ENCODE assay signal across 8 cellular contexts in genomic region chr2:84919885-84920580, GRCh38. TPM values are rescaled to one million over a fixed set of nuclear protein-coding genes. Genes with fewer than 3 reads are reported as not detected.
DNase-seq lines count a peak whose midpoint lies in the region; ATAC-seq and TF ChIP-seq lines count a peak whose summit lies in the region.

No MANE protein-coding gene starts in this region.

- TF ChIP-seq POLR2A in right lobe of liver (IDR thresholded peaks at IDR 0.05), result no peak

- H3K4me1 ChIP-seq in PC-3 (ENCODE audit: insufficient read depth, low read length), result peaks cover 21% of the 10 kb centered on the region
- H3K4me1 ChIP-seq in right lobe of liver, result no peaks in the 10 kb centered on the region

- peaks cover 6% of the 10 kb centered on the region for H3F3A ChIP-seq in PC-3 (ENCODE audit: low read length, unreplicated experiment)

- peak; percentile 41 for DNase-seq in stimulated activated CD4-positive, alpha-beta T cell treated with anti-CD3 and anti-CD28 coated beads, Interleukin-12 subunit alpha, Interleukin-12 subunit beta, amount 100 ng/mL, for 4 hours
- DNase-seq in stimulated activated CD4-positive, alpha-beta T cell treated with anti-CD3 and anti-CD28 coated beads, Interleukin-2, amount 100 ng/mL, for 48 hours, result no peak
- peak; percentile 97 for DNase-seq in PC-3
- peak; percentile 97 for DNase-seq in brain microvascular endothelial cell
- peak in 1 of 3 donors; percentile 37 for DNase-seq in right lobe of liver
- DNase-seq in stromal cell of bone marrow (ENCODE audit: low read depth), result peak; percentile 96
- DNase-seq in WERI-Rb-1, result no peak

- TF ChIP-seq CTCF in PC-3 (conservative IDR thresholded peaks at IDR 0.05; ENCODE audit: low read depth, low read length) (no peak), brain microvascular endothelial cell (IDR thresholded peaks at IDR 0.05; ENCODE audit: low read depth, low read length, missing control alignments) (no peak), right lobe of liver (IDR thresholded peaks at IDR 0.05) (no peak), WERI-Rb-1 (IDR thresholded peaks at IDR 0.05; ENCODE audit: low read depth, low read length) (no peak)

- H3K27ac ChIP-seq in PC-3 (ENCODE audit: low read length), result peak overlapping the region; percentile 94
- H3K27ac ChIP-seq in brain microvascular endothelial cell, result peak overlapping the region; percentile 99
- H3K27ac ChIP-seq in right lobe of liver, result peak overlapping the region in 1 of 3 donors; percentile 58
- no peak overlapping the region for H3K27ac ChIP-seq in WERI-Rb-1

- H3K4me2 ChIP-seq in PC-3 (ENCODE audit: low read length), result peak overlapping the region; percentile 81

- BruUV-seq in PC-3 (replicated peaks; lab: Mats Ljungman, UMichigan), result TSS peak; percentile 99

- POLR2A ChIA-PET in PC-3 (lab: Charles Lee; ENCODE audit: unreplicated experiment), result interaction anchor here (0.5 to 1.6 kb wide), 6 partner anchors 13 to 461 kb away, joined by 3 to 15 read pairs (median 6); partner anchors contain the start of genes SUCLG1 and TMSB10

- H3K27me3 ChIP-seq in PC-3 (ENCODE audit: low read length), result no peaks in the 10 kb centered on the region
- no peaks in the 10 kb centered on the region for H3K27me3 ChIP-seq in brain microvascular endothelial cell (replicated peaks)
- H3K27me3 ChIP-seq in right lobe of liver, result no peaks in the 10 kb centered on the region
- no peaks in the 10 kb centered on the region for H3K27me3 ChIP-seq in WERI-Rb-1 (ENCODE audit: insufficient read depth, low read depth, severe bottlenecking)

- no peaks in the 10 kb centered on the region for H3K9me2 ChIP-seq in PC-3 (replicated peaks; ENCODE audit: low read length)

- H3K9ac ChIP-seq in PC-3 (ENCODE audit: low read length), result peak overlapping the region; percentile 58

- WGBS in right lobe of liver (ENCODE audit: insufficient coverage, low coverage, low lambda C conversion rate, missing lambda C conversion rate), result 28% methylated on average over 7 of the region's 7 CpGs

- CTCF ChIA-PET in PC-3 (lab: Charles Lee), result interaction anchor here (1.0 kb wide), 1 partner anchor 26 kb away, joined by 3 read pairs; no protein-coding TSS in a partner anchor

- H3K79me2 ChIP-seq in PC-3 (ENCODE audit: low read length), result no peaks in the 10 kb centered on the region

- H3K9me3 ChIP-seq in PC-3 (ENCODE audit: low read length), result no peaks in the 10 kb centered on the region
- no peaks in the 10 kb centered on the region for H3K9me3 ChIP-seq in right lobe of liver
- no peaks in the 10 kb centered on the region for H3K9me3 ChIP-seq in WERI-Rb-1 (ENCODE audit: severe bottlenecking)

- H2AFZ ChIP-seq in PC-3 (ENCODE audit: low read length), result peak overlapping the region; percentile 86

- intact Hi-C loops in PC-3 (cut with micrococcal nuclease), result no loop called here
- intact Hi-C loops in right lobe of liver (cut with DNase I), result no loop called here

- ATAC-seq in HG02884 (IDR thresholded peaks at IDR 0.05; ENCODE audit: unreplicated experiment) (peak; percentile 46), PC-3 (peak; percentile 97), right lobe of liver (peak; percentile 65 to 96 (median 79))

- in situ Hi-C loops in brain microvascular endothelial cell (cut with HindIII; ENCODE audit: low pct_ligation_motif_present, low sequenced_read_pairs), result no loop called here

- no peaks in the 10 kb centered on the region for H3K36me3 ChIP-seq in PC-3 (ENCODE audit: low read depth, low read length)
- no peaks in the 10 kb centered on the region for H3K36me3 ChIP-seq in brain microvascular endothelial cell (replicated peaks)
- H3K36me3 ChIP-seq in right lobe of liver, result no peaks in the 10 kb centered on the region
- no peaks in the 10 kb centered on the region for H3K36me3 ChIP-seq in WERI-Rb-1

- H3K4me3 ChIP-seq in PC-3 (ENCODE audit: low read length), result peak overlapping the region; percentile 60
- H3K4me3 ChIP-seq in brain microvascular endothelial cell (ENCODE audit: low read depth, low read length), result peak overlapping the region; percentile 35
- H3K4me3 ChIP-seq in right lobe of liver, result no peak overlapping the region
- H3K4me3 ChIP-seq in WERI-Rb-1 (ENCODE audit: low read depth, low read length), result no peak overlapping the region

- no peaks in the 10 kb centered on the region for H4K20me1 ChIP-seq in PC-3 (ENCODE audit: low read length)

RNA-seq across cellular contexts. Expression of gene TMSB10, which starts 14.6 kb away (rescaled TPM):
- total RNA-seq in PC-3 (2014; rRNA removed), result 4,758 and 5,246 TPM in 2 replicates
- 100 to 1,000 TPM in 5 of 6 experiments, 10 to 100 TPM in 1; 77.3 to 814 (median 270) TPM for total RNA-seq in right lobe of liver

RNA-seq across cellular contexts. Expression of gene TRABD2A, which starts 39.1 kb away (rescaled TPM):
- total RNA-seq in PC-3 (2014; rRNA removed) (2.0 and 4.0 TPM in 2 replicates), right lobe of liver (1 to 10 TPM in 1 of 6 experiments, under 1 TPM in 4, not detected in 1; 0.20 to 2.4 (median 0.43) TPM)

RNA-seq across cellular contexts. Expression of gene KCMF1, which starts 50.9 kb away (rescaled TPM):
- total RNA-seq in PC-3 (2014; rRNA removed), result 62.1 and 73.6 TPM in 2 replicates
- 10 to 100 TPM; 28.6 to 45.3 (median 35.4) TPM for total RNA-seq in right lobe of liver

Comparison
In these comparisons a context has a peak if more than half of its experiments do, and no peak if none do; other contexts are left out.
1. DNase-seq: peak in stimulated activated CD4-positive, alpha-beta T cell treated with anti-CD3 and anti-CD28 coated beads, Interleukin-12 subunit alpha, Interleukin-12 subunit beta, amount 100 ng/mL, for 4 hours (single experiment), PC-3 (single experiment), brain microvascular endothelial cell (single experiment) and stromal cell of bone marrow (single experiment); none in stimulated activated CD4-positive, alpha-beta T cell treated with anti-CD3 and anti-CD28 coated beads, Interleukin-2, amount 100 ng/mL, for 48 hours (0 of 2) and WERI-Rb-1 (single experiment).
2. ATAC-seq: peak in every context shown above with its lines; median percentile 97 in PC-3; 79 in right lobe of liver; 46 in HG02884.
3. H3K4me3 ChIP-seq: peak in PC-3 (single experiment) and brain microvascular endothelial cell (single experiment); none in right lobe of liver (0 of 3) and WERI-Rb-1 (single experiment).